25 cellular contexts compared by ENCODE assay signal in genomic region chr1:180133193-180133592, GRCh38. TPM values are rescaled to one million over a fixed set of nuclear protein-coding genes. Genes with fewer than 3 reads are reported as not detected.
DNase-seq lines count a peak whose midpoint lies in the region; ATAC-seq, FAIRE-seq and TF ChIP-seq lines count a peak whose summit lies in the region.
"Had no signal": no experiment of that assay in that cellular context is flagged by ENCODE, and none has a peak within 500 bp of the region (broad histone marks: within the 10 kb centered on the region; RNA-seq: fewer than 3 reads in every experiment).

No MANE protein-coding gene starts in this region.

- TF ChIP-seq CTCF in K562 (IDR thresholded peaks at IDR 0.05 in 2 of 3, conservative IDR thresholded peaks at IDR 0.05 in 1 of 3; ENCODE audit: insufficient read depth in 2 of 3, low read depth in 1 of 3, low read length in 3 of 3) (no peak), liver (IDR thresholded peaks at IDR 0.05; ENCODE audit: low read depth, low read length, missing input control) (no peak)

- H4K20me1 ChIP-seq in K562 (replicated peaks; ENCODE audit: control insufficient read depth, insufficient read depth, low read length), result no peaks in the 10 kb centered on the region

- no peak for TF ChIP-seq POLR2A in K562 (conservative IDR thresholded peaks at IDR 0.05)

- H3K9ac ChIP-seq in K562 (ENCODE audit: insufficient read depth in 1 of 2, low read depth in 2 of 2, low read length in 2 of 2) (peak overlapping the region in 1 of 2 experiments; percentile 71; a peak in 1 of 4 replicates), liver (ENCODE audit: low read depth in 1 of 2, low read length in 2 of 2) (no peak overlapping the region)

- in situ Hi-C loops in K562 (cut with MboI), result no loop called here

- H3K9me3 ChIP-seq in K562 (replicated peaks; ENCODE audit: control insufficient read depth, insufficient read depth, low read depth, low read length) (no peaks in the 10 kb centered on the region), liver (ENCODE audit: control insufficient read depth in 4 of 4, low read length in 3 of 4) (no peaks in the 10 kb centered on the region), small intestine (ENCODE audit: control insufficient read depth, low read depth) (no peaks in the 10 kb centered on the region)

- no TSS peak for BruUV-seq in K562 (replicated peaks; lab: Mats Ljungman, UMichigan)

- intact Hi-C loops in K562 (cut with micrococcal nuclease), result no loop called here

- H3K4me1 ChIP-seq in K562 (replicated peaks in 1 of 2; ENCODE audit: control insufficient read depth in 2 of 2, insufficient read depth in 2 of 2, low read length in 2 of 2) (peaks cover 8 to 11% of the 10 kb centered on the region in 2 experiments; a peak in 4 of 5 replicates), liver (ENCODE audit: control insufficient read depth in 4 of 4, insufficient read depth in 4 of 4, low read length in 3 of 4) (peaks cover 0 to 6% (median 3%) of the 10 kb centered on the region in 4 donors), small intestine (ENCODE audit: control insufficient read depth in 2 of 2, insufficient read depth in 1 of 2, low read depth in 1 of 2, low read length in 1 of 2) (peaks cover 0 to 2% of the 10 kb centered on the region in 2 donors)
- H3K4me1 ChIP-seq: Caco-2 had no signal

- no peak for DNase-seq in K562 (ENCODE audit: extremely low read depth in 1 of 4, low spot score in 3 of 4)
- peak; percentile 40 for DNase-seq in islet precursor cell
- DNase-seq in small intestine, result peak; percentile 17
- no peak for DNase-seq in SHP77 treated with DMSO at 0.1 percent for 48 hours (lab: John Stamatoyannopoulos, UW)
- DNase-seq: ACHN; AML-193; Caco-2; CD4-positive, alpha-beta T cell; DMS153; DMS79; GDM1; HFFc6; Karpas-422; KBM-7 had no signal

- FAIRE-seq in K562 (lab: Jason Lieb, UNC) (no peak), small intestine (lab: Jason Lieb, UNC) (no peak)
- FAIRE-seq: A204.1, D721Med, GM12892, GM18507, H54 had no signal

- ATAC-seq in K562 (no peak), HG03457 (IDR thresholded peaks at IDR 0.05; ENCODE audit: unreplicated experiment) (no peak), HG02588 (IDR thresholded peaks at IDR 0.05; ENCODE audit: unreplicated experiment) (no peak), GM18520 (IDR thresholded peaks at IDR 0.05; ENCODE audit: unreplicated experiment) (no peak)
- ATAC-seq: HCT116 had no signal

- no peaks in the 10 kb centered on the region for H3K9me1 ChIP-seq in K562 (ENCODE audit: control insufficient read depth, insufficient read depth, low read length)

- POLR2A ChIA-PET in K562 (lab: Yijun Ruan, JAX), result interaction anchor here (0.7 to 1.3 kb wide), 2 partner anchors 9 to 11 kb away, joined by 3 to 8 read pairs; no protein-coding TSS in a partner anchor

- no peak for TF ChIP-seq RAD21 in K562 (CRISPR knock-in tag; conservative IDR thresholded peaks at IDR 0.05 in 1 of 2, IDR thresholded peaks at IDR 0.05 in 1 of 2)
- TF ChIP-seq RAD21 in liver (IDR thresholded peaks at IDR 0.05), result no peak

- peak overlapping the region; percentile 14; the same call in 1 of the 2 replicates for H3K4me2 ChIP-seq in K562 (ENCODE audit: insufficient read depth, low read length)

- CTCF ChIA-PET in K562 (lab: Yijun Ruan, JAX; ENCODE audit: low intra/inter-chr PET ratio), result no interaction called here

- H3K4me3 ChIP-seq in K562 (no peak overlapping the region), liver (ENCODE audit: low read depth in 1 of 3, low read length in 3 of 3) (no peak overlapping the region), small intestine (ENCODE audit: low read depth in 1 of 2, low read length in 2 of 2) (no peak overlapping the region)

- no peak for TF ChIP-seq EP300 in K562 (IDR thresholded peaks at IDR 0.05; ENCODE audit: low read length)

- H3K27ac ChIP-seq in K562 (ENCODE audit: extremely low read depth, low read depth, low read length), result no peak overlapping the region
- no peak overlapping the region for H3K27ac ChIP-seq in liver (ENCODE audit: low read depth in 1 of 2, low read length in 2 of 2)
- H3K27ac ChIP-seq in small intestine (ENCODE audit: low read depth in 1 of 2, low read length in 1 of 2), result no peak overlapping the region
- H3K27ac ChIP-seq: C4-2B had no signal

- H3K27me3 ChIP-seq in K562 (ENCODE audit: control insufficient read depth in 2 of 2, insufficient read depth in 2 of 2, low read length in 2 of 2) (no peaks in the 10 kb centered on the region), liver (ENCODE audit: control insufficient read depth in 4 of 4, insufficient read depth in 4 of 4, low read length in 3 of 4) (peaks cover 0 to 2% (median 0%) of the 10 kb centered on the region in 4 donors), small intestine (ENCODE audit: control insufficient read depth in 2 of 2, insufficient read depth in 2 of 2, low read length in 2 of 2) (no peaks in the 10 kb centered on the region)

- H3K36me3 ChIP-seq in K562 (ENCODE audit: control insufficient read depth, insufficient read depth, low read length) (no peaks in the 10 kb centered on the region), liver (ENCODE audit: control insufficient read depth in 4 of 4, insufficient read depth in 3 of 4, low read depth in 1 of 4, low read length in 3 of 4) (no peaks in the 10 kb centered on the region), small intestine (ENCODE audit: control insufficient read depth in 2 of 2, insufficient read depth in 2 of 2, low read length in 2 of 2) (no peaks in the 10 kb centered on the region)

- WGBS in K562 (ENCODE audit: insufficient coverage, low coverage, missing lambda C conversion rate), result 13% methylated on average over 1 of the region's 1 CpG
- WGBS in liver, result 36% methylated on average over 1 of the region's 1 CpG
- WGBS in small intestine, 3 donors, result 27 to 58% (median 29%) methylated on average over 1 of the region's 1 CpG

- H3K79me2 ChIP-seq in K562 (ENCODE audit: control insufficient read depth, insufficient read depth, low read length), result no peaks in the 10 kb centered on the region

- H2AFZ ChIP-seq in K562 (ENCODE audit: low read depth, low read length), result no peak overlapping the region

TF ChIP-seq in K562, 482 proteins besides CTCF, POLR2A, EP300 and RAD21:
- TF ChIP-seq ZNF12 (CRISPR knock-in tag; IDR thresholded peaks at IDR 0.05), result no peak
- no peak for TF ChIP-seq ZBTB1 (CRISPR knock-in tag; IDR thresholded peaks at IDR 0.05; ENCODE audit: borderline replicate concordance, low read depth)
- no peak for TF ChIP-seq ZNF41 (CRISPR knock-in tag; conservative IDR thresholded peaks at IDR 0.05)
- no peak for TF ChIP-seq ZC3H4 (CRISPR knock-in tag; IDR thresholded peaks at IDR 0.05; ENCODE audit: borderline replicate concordance)
- TF ChIP-seq ZNF184 (CRISPR knock-in tag; IDR thresholded peaks at IDR 0.05), result no peak
- TF ChIP-seq TRIM28 (IDR thresholded peaks at IDR 0.05), result no peak
- TF ChIP-seq CHD2 (IDR thresholded peaks at IDR 0.05; ENCODE audit: low read depth, low read length), result no peak
- TF ChIP-seq ZNF197 (CRISPR knock-in tag; IDR thresholded peaks at IDR 0.05; ENCODE audit: low read depth), result no peak
- TF ChIP-seq PRMT5 (CRISPR knock-in tag; IDR thresholded peaks at IDR 0.05), result no peak
- TF ChIP-seq FOXJ3 (CRISPR knock-in tag; IDR thresholded peaks at IDR 0.05), result no peak
- TF ChIP-seq ZNF212 (CRISPR knock-in tag; IDR thresholded peaks at IDR 0.05), result no peak

TF ChIP-seq in liver, 16 proteins besides CTCF, POLR2A, EP300 and RAD21 (continues in another document):
- no peak for TF ChIP-seq ZBTB33 (IDR thresholded peaks at IDR 0.05)
- TF ChIP-seq NR2F2 (IDR thresholded peaks at IDR 0.05), result no peak
- peak; percentile 71 to 89 for TF ChIP-seq RXRA (IDR thresholded peaks at IDR 0.05)

RNA-seq across cellular contexts. Expression of gene QSOX1, which starts 21.5 kb away (rescaled TPM):
- 19.7 and 43.6 TPM in 2 replicates for total RNA-seq in K562 (2011; cell fraction: chromatin; rRNA removed; ENCODE audit: low replicate concordance)
- total RNA-seq in K562 (2011; cell fraction: nucleolus; rRNA removed), result 60.0 and 64.2 TPM in 2 replicates
- total RNA-seq in K562 (2011; cell fraction: nucleoplasm; rRNA removed), result 56.8 and 59.6 TPM in 2 replicates
- total RNA-seq in K562 (2014; rRNA removed), result 21.4 and 33.2 TPM in 2 replicates
- total RNA-seq in K562 (2014; rRNA removed; fragmentation: Illumina TruSeq; extraction: Trizol), result 10.2 and 11.4 TPM in 2 replicates
- 11.0 and 11.7 TPM in 2 replicates for total RNA-seq in K562 (2015; rRNA removed; fragmentation: Illumina TruSeq; extraction: Trizol)
- total RNA-seq in K562 (2021), result 47.8 and 53.1 TPM in 2 replicates
- 15.0 and 36.5 TPM in 2 replicates for polyA plus RNA-seq in K562 (2011; rRNA removed)
- polyA plus RNA-seq in K562 (2011; cell fraction: cytosol; rRNA removed), result 25.2 and 25.3 TPM in 2 replicates
- polyA plus RNA-seq in K562 (2011; cell fraction: nucleus; rRNA removed), result 33.0 and 35.8 TPM in 2 replicates
- polyA plus RNA-seq in K562 (2012), result 38.9 and 76.2 TPM in 2 replicates
- polyA plus RNA-seq in K562 (2014; fragmentation: Illumina TruSeq; extraction: Trizol), result 23.9 and 28.3 TPM in 2 replicates
- polyA plus RNA-seq in K562 (2014; fragmentation: Nextera tagmentation; extraction: Ambion mirVana), result 1 to 10 TPM; 4.0 to 4.6 TPM
- polyA plus RNA-seq in K562 (2014; rRNA removed), result 21.5 and 24.8 TPM in 2 replicates
- polyA minus RNA-seq in K562 (2011; rRNA and poly(A)+ RNA removed), result 8.6 and 10.8 TPM in 2 replicates
- polyA minus RNA-seq in K562 (2011; cell fraction: cytosol; rRNA and poly(A)+ RNA removed), result 10.2 and 18.2 TPM in 2 replicates
- 7.5 and 7.6 TPM in 2 replicates for polyA minus RNA-seq in K562 (2011; cell fraction: nucleus; rRNA and poly(A)+ RNA removed)
- 10 to 100 TPM; 14.3 to 46.4 TPM for total RNA-seq in liver
- polyA plus RNA-seq in liver, result 10 to 100 TPM; 29.8 to 49.2 TPM
- 100 to 1,000 TPM in 1 of 3 donors, 10 to 100 TPM in 2; 18.1 to 115 (median 41.1) TPM for polyA plus RNA-seq in small intestine

Comparison
In these comparisons a context has a peak if more than half of its experiments do, and no peak if none do; other contexts are left out.
1. DNase-seq: peak in islet precursor cell (single experiment) and small intestine (single experiment); none in K562 (0 of 4) and SHP77 treated with DMSO at 0.1 percent for 48 hours (single experiment).